ENCODE assay signal across 15 cellular contexts in the genomic region with DNA sequence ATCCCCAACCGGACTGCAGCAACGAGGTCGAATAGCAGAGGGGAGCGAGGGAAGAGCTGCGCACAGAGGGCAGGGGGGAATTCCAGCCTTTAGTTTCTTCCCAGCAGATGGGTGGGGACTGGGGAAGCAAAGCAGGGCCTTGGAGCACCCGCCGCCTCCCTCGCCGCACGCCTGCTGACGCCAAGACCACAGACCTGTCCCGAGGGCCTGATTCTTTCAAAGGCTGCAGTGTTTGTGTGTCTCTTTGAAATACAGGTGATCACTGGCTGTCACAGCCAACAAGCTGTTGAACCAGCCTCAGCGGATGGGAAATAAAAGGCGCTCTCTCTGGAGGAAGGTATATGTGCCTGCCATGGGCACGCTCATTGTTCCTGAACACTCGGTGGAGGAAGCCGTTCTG.
DNase-seq lines count a peak whose midpoint lies in the region; ATAC-seq and TF ChIP-seq lines count a peak whose summit lies in the region.
"Had no signal": no experiment of that assay in that cellular context is flagged by ENCODE, and none has a peak within 500 bp of the region (broad histone marks: within the 10 kb centered on the region; RNA-seq: fewer than 3 reads in every experiment).

No MANE protein-coding gene starts in this region.

- CTCF ChIA-PET in Calu3 (lab: Charles Lee) = no interaction called here

- no peak for TF ChIP-seq EP300 in tibial nerve (IDR thresholded peaks at IDR 0.05)

- H3K4me1 ChIP-seq in right atrium auricular region (peaks cover 0 to 95% of the 10 kb centered on the region in 2 donors), tibial nerve (peaks cover 3 to 94% (median 75%) of the 10 kb centered on the region in 4 donors)
- H3K4me1 ChIP-seq: pancreas had no signal

- peaks cover 82% of the 10 kb centered on the region for H3F3A ChIP-seq in SU-DHL-6 (ENCODE audit: insufficient read depth)

- H3K9me3 ChIP-seq in right atrium auricular region (no peaks in the 10 kb centered on the region), SU-DHL-6 (ENCODE audit: insufficient read depth, low read length) (no peaks in the 10 kb centered on the region), tibial nerve (no peaks in the 10 kb centered on the region)
- H3K9me3 ChIP-seq: pancreas, vagina had no signal

- no peak overlapping the region for H3K4me3 ChIP-seq in right atrium auricular region
- H3K4me3 ChIP-seq in SU-DHL-6 (ENCODE audit: insufficient read depth, low read length, poor library complexity, severe bottlenecking) = no peak overlapping the region
- H3K4me3 ChIP-seq in tibial nerve = no peak overlapping the region
- H3K4me3 ChIP-seq: pancreas, vagina had no signal

- BruUV-seq in Calu3 (replicated peaks; lab: Mats Ljungman, UMichigan) = no TSS peak

- H3K36me3 ChIP-seq in right atrium auricular region (no peaks in the 10 kb centered on the region), SU-DHL-6 (ENCODE audit: low read length) (no peaks in the 10 kb centered on the region; the same call in 1 of the 2 replicates), tibial nerve (peaks cover 0 to 25% (median 0%) of the 10 kb centered on the region in 3 donors)
- H3K36me3 ChIP-seq: pancreas, vagina had no signal

- ATAC-seq in left cardiac atrium (no peak), HG02970 (IDR thresholded peaks at IDR 0.05; ENCODE audit: low FRiP score, unreplicated experiment) (no peak)
- ATAC-seq: pancreas had no signal

- H3K4me2 ChIP-seq in SU-DHL-6 (ENCODE audit: low read depth, low read length, poor library complexity, severe bottlenecking) = peak overlapping the region; percentile 50

- 82 to 91% methylated on average over 17 of the region's 17 CpGs for WGBS in tibial nerve, 2 donors

- peak overlapping the region; percentile 66 to 89 (median 80) for H3K27ac Mint-ChIP-seq in immature natural killer cell
- H3K27ac Mint-ChIP-seq in Calu3 (ENCODE audit: unreplicated experiment) = no peak overlapping the region

- H3K9ac ChIP-seq in SU-DHL-6 (ENCODE audit: low read length) = peak overlapping the region; percentile 52

- no peaks in the 10 kb centered on the region for H4K20me1 ChIP-seq in SU-DHL-6 (ENCODE audit: low read depth, low read length)

- TF ChIP-seq POLR2A in tibial nerve (IDR thresholded peaks at IDR 0.05) = no peak

- H3K27ac ChIP-seq in right atrium auricular region = peak overlapping the region; percentile 6 to 63
- H3K27ac ChIP-seq in SU-DHL-6 (ENCODE audit: low read depth, low read length) = peak overlapping the region; percentile 99
- H3K27ac ChIP-seq in tibial nerve = peak overlapping the region in 3 of 4 donors; percentile 53 to 95 (median 79)
- H3K27ac ChIP-seq: HL-60, pancreas had no signal

- H3K9me3 Mint-ChIP-seq in immature natural killer cell = peaks cover 0 to 1% (median 0%) of the 10 kb centered on the region in 6 donors
- H3K9me3 Mint-ChIP-seq in Calu3 (ENCODE audit: low read depth, unreplicated experiment) = no peaks in the 10 kb centered on the region

- H3K27me3 ChIP-seq in right atrium auricular region (no peaks in the 10 kb centered on the region), SU-DHL-6 (ENCODE audit: low read length) (no peaks in the 10 kb centered on the region), tibial nerve (no peaks in the 10 kb centered on the region)
- H3K27me3 ChIP-seq: pancreas, vagina had no signal

- H3K27me3 Mint-ChIP-seq in immature natural killer cell (ENCODE audit: low read depth in 3 of 3) (peaks cover 17 to 23% (median 18%) of the 10 kb centered on the region in 3 donors), Calu3 (ENCODE audit: unreplicated experiment) (no peaks in the 10 kb centered on the region)

- intact Hi-C loops in left cardiac atrium (cut with DNase I) (loop anchor here (5.0 to 10.0 kb wide), 4 partner anchors 47 to 117 kb away; partner anchors contain the start of gene FAM53B (in 1 of the 2)), Calu3 (cut with micrococcal nuclease; ENCODE audit: unreplicated experiment) (no loop called here)

- H3K79me2 ChIP-seq in SU-DHL-6 (ENCODE audit: insufficient read depth, low read length) = peaks cover 88% of the 10 kb centered on the region

- TF ChIP-seq CTCF in right atrium auricular region (IDR thresholded peaks at IDR 0.05) (no peak), SU-DHL-6 (IDR thresholded peaks at IDR 0.05; ENCODE audit: insufficient read depth, low read length, poor library complexity, severe bottlenecking) (no peak), tibial nerve (IDR thresholded peaks at IDR 0.05) (no peak), Calu3 (IDR thresholded peaks at IDR 0.05; ENCODE audit: unreplicated experiment) (no peak)

- H3K36me3 Mint-ChIP-seq in immature natural killer cell (peaks cover 0 to 3% (median 0%) of the 10 kb centered on the region in 3 donors), Calu3 (ENCODE audit: insufficient read depth, unreplicated experiment) (no peaks in the 10 kb centered on the region)

- DNase-seq in right atrium auricular region (ENCODE audit: low spot score) = no peak
- no peak for DNase-seq in left cardiac atrium
- no peak for DNase-seq in immature natural killer cell
- DNase-seq in tibial nerve (ENCODE audit: low spot score in 2 of 2) = no peak
- DNase-seq in Calu3 = no peak
- no peak for DNase-seq in HT-29 (ENCODE audit: low spot score)
- DNase-seq: amygdala, EL, GOT3, mesenchymal stem cell, pancreas had no signal

- no peaks in the 10 kb centered on the region for H3K9me2 ChIP-seq in SU-DHL-6 (replicated peaks; ENCODE audit: insufficient read depth, low read length)

- H2AFZ ChIP-seq in SU-DHL-6 (ENCODE audit: low read depth, low read length, severe bottlenecking) = no peak overlapping the region

- H3K4me3 Mint-ChIP-seq in immature natural killer cell (peak overlapping the region in 3 of 5 donors; percentile 31 to 46 (median 31)), Calu3 (ENCODE audit: low read depth, unreplicated experiment) (no peak overlapping the region)

- H3K4me1 Mint-ChIP-seq in immature natural killer cell = peaks cover 72 to 76% of the 10 kb centered on the region in 2 donors
- H3K4me1 Mint-ChIP-seq in Calu3 (ENCODE audit: low read depth, unreplicated experiment) = peaks cover 12% of the 10 kb centered on the region

Comparison
In these comparisons a context has a peak if more than half of its experiments do, and no peak if none do; other contexts are left out.
1. H3K27ac ChIP-seq: peak in every context shown above with its lines; median percentile 99 in SU-DHL-6; 79 in tibial nerve; 34 in right atrium auricular region.